In the genomic region with DNA sequence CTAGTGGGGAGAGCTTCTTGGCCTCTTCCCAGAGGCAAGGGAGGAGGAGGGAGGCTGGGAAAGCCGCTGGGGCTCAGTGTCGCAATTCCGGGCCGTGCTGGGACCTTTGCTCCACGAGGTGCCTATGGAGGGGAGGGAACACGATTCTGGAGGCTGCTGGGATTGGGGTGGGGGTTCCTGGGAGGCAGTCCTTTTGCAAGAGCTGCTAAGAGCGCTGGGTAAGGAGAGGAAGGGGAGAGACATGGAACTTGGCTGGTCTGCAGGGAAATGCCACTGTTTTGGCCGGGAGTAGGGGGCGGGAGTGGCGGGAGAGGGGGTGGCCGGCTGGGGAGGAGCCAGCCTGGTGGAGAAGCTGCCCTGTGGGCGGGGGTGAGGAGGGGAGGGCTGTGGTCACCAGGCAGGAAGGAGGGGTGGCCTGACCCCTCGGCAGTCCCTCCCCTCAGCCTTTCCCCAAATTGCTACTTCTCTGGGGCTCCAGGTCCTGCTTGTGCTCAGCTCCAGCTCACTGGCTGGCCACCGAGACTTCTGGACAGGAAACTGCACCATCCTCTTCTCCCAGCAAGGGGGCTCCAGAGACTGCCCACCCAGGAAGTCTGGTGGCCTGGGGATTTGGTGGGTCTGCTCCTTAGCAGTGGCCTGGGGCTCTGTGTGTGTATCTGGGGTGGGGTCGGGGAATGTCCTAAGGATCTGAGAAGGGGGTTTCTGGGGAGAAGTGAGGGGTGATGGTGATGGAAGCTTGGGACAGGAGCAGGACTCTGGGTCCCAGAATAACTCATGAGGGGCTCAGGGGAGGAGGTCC, we compare ENCODE assay signal across 8 cellular contexts. TPM values are rescaled to one million over a fixed set of nuclear protein-coding genes. Genes with fewer than 3 reads are reported as not detected.
DNase-seq lines count a peak whose midpoint lies in the region; TF ChIP-seq lines count a peak whose summit lies in the region.

TSS of gene NR1H3 (plus strand) at position 479 of the 799 bp plus-strand sequence. CDS start 1,221 bp downstream, outside the sequence.

- POLR2A ChIA-PET in HEK293 (lab: Yijun Ruan, JAX) = interaction anchor here (1.3 to 2.4 kb wide), 5 partner anchors 9 to 41 kb away, joined by 3 to 12 read pairs (median 5); partner anchors contain the start of gene ACP2

- H3K27ac Mint-ChIP-seq in T-helper 2 cell treated with Interferon-gamma antibody and Interleukin-4, amounts not matched to agents 5 μg/mL and 100 μg/mL, for 36 hours = no peak within 1 kb of the TSS

- H3K4me1 ChIP-seq in HEK293 (ENCODE audit: control insufficient read depth, insufficient read depth, low read length) = 0 out of 2 replicates have a peak, but pooled peaks cover 4% of the 10 kb centered on the region

- no peaks in the 10 kb centered on the region for H3K27me3 Mint-ChIP-seq in T-helper 2 cell treated with Interferon-gamma antibody and Interleukin-4, amounts not matched to agents 5 μg/mL and 100 μg/mL, for 36 hours (ENCODE audit: low read depth)

- no peaks in the 10 kb centered on the region for H3K9me3 ChIP-seq in HEK293 (ENCODE audit: control insufficient read depth, insufficient read depth, low read depth, low read length)

- no peak within 1 kb of the TSS for H3K4me3 Mint-ChIP-seq in T-helper 2 cell treated with Interferon-gamma antibody and Interleukin-4, amounts not matched to agents 5 μg/mL and 100 μg/mL, for 36 hours

- no peaks in the 10 kb centered on the region for H3K9me3 Mint-ChIP-seq in T-helper 2 cell treated with Interferon-gamma antibody and Interleukin-4, amounts not matched to agents 5 μg/mL and 100 μg/mL, for 36 hours

- CTCF ChIA-PET in HEK293 (lab: Yijun Ruan, JAX) = interaction anchor here (0.5 to 4.7 kb wide), 23 partner anchors 10 to 904 kb away, joined by 3 to 40 read pairs (median 4); partner anchors contain the start of gene ACP2

- peaks cover 0 to 9% of the 10 kb centered on the region in 2 experiments; a peak in 1 of 3 replicates for H3K36me3 ChIP-seq in HEK293 (ENCODE audit: control insufficient read depth in 2 of 2, insufficient read depth in 1 of 2, low read length in 2 of 2)

- DNase-seq in Ammon's horn (ENCODE audit: low spot score) (peak; percentile 71), globus pallidus (ENCODE audit: low spot score) (peak; percentile 33), occipital lobe (lab: John Stamatoyannopoulos, UW) (peak; percentile 18), NCI-H1436 (lab: John Stamatoyannopoulos, UW) (no peak)
- DNase-seq in T-helper 2 cell treated with Interferon-gamma antibody and Interleukin-4, amounts not matched to agents 5 μg/mL and 100 μg/mL, for 36 hours (ENCODE audit: low spot score) = no peak
- no peak for DNase-seq in stimulated activated CD4-positive, alpha-beta T cell treated with anti-CD3 and anti-CD28 coated beads, Interleukin-4, amount 100 ng/mL, for 24 hours

- no peak for TF ChIP-seq CTCF in HEK293 (tag by site-specific recombination; IDR thresholded peaks at IDR 0.05)
- TF ChIP-seq CTCF in WI38 (IDR thresholded peaks at IDR 0.05; ENCODE audit: low read depth, low read length) = peak; percentile 67

- H3K36me3 Mint-ChIP-seq in T-helper 2 cell treated with Interferon-gamma antibody and Interleukin-4, amounts not matched to agents 5 μg/mL and 100 μg/mL, for 36 hours (ENCODE audit: low read depth) = no peaks in the 10 kb centered on the region

- no peak within 1 kb of the TSS for H3K4me3 ChIP-seq in HEK293 (ENCODE audit: low read depth, low read length)
- H3K4me3 ChIP-seq in WI38 (ENCODE audit: low read depth, low read length) = peak within 1 kb of the TSS; percentile 46

- peaks cover 11% of the 10 kb centered on the region for H3K4me1 Mint-ChIP-seq in T-helper 2 cell treated with Interferon-gamma antibody and Interleukin-4, amounts not matched to agents 5 μg/mL and 100 μg/mL, for 36 hours (ENCODE audit: low read depth)

- no peak within 1 kb of the TSS for H3K27ac ChIP-seq in HEK293 (ENCODE audit: extremely low read depth, low read depth, low read length)

TF ChIP-seq in HEK293, 187 proteins besides CTCF, POLR2A, EP300 and RAD21 (continues in another document):
- TF ChIP-seq ZNF654 (tag by site-specific recombination; IDR thresholded peaks at IDR 0.05; ENCODE audit: low read depth) (peak; percentile 19; the same call in 1 of the 2 replicates), ZNF26 (tag by site-specific recombination; IDR thresholded peaks at IDR 0.05) (no peak), ZNF211 (tag by site-specific recombination; IDR thresholded peaks at IDR 0.05; ENCODE audit: low read depth) (no peak), ZNF341 (tag by site-specific recombination; IDR thresholded peaks at IDR 0.05; ENCODE audit: low read depth) (peak; percentile 83), SP3 (tag by site-specific recombination; IDR thresholded peaks at IDR 0.05) (peak; percentile 71), ZNF335 (tag by site-specific recombination; conservative IDR thresholded peaks at IDR 0.05) (peak; percentile 26; the same call in 1 of the 2 replicates), YY2 (tag by site-specific recombination; IDR thresholded peaks at IDR 0.05) (no peak), ZIC2 (tag by site-specific recombination; IDR thresholded peaks at IDR 0.05) (peak; percentile 2), ZNF837 (tag by site-specific recombination; IDR thresholded peaks at IDR 0.05) (no peak), ZBTB21 (tag by site-specific recombination; IDR thresholded peaks at IDR 0.05) (no peak), ZNF248 (tag by site-specific recombination; IDR thresholded peaks at IDR 0.05) (no peak), ZNF473 (tag by site-specific recombination; IDR thresholded peaks at IDR 0.05) (no peak), GLIS2 (tag by site-specific recombination; IDR thresholded peaks at IDR 0.05) (0 out of 2 replicates have a peak, but pooled peaks have one; percentile 18), ZNF830 (tag by site-specific recombination; IDR thresholded peaks at IDR 0.05; ENCODE audit: low read depth) (no peak), FEZF1 (tag by site-specific recombination; IDR thresholded peaks at IDR 0.05) (no peak), ZNF843 (tag by site-specific recombination; IDR thresholded peaks at IDR 0.05) (no peak), ZNF175 (tag by site-specific recombination; IDR thresholded peaks at IDR 0.05) (no peak), PATZ1 (tag by site-specific recombination; IDR thresholded peaks at IDR 0.05) (peak; percentile 44), HOXD13 (CRISPR knock-in tag; IDR thresholded peaks at IDR 0.05; ENCODE audit: borderline replicate concordance) (no peak), GLIS1 (tag by site-specific recombination; IDR thresholded peaks at IDR 0.05) (no peak), WT1 (tag by site-specific recombination; IDR thresholded peaks at IDR 0.05) (peak; percentile 51; the same call in 1 of the 2 replicates)
- TF ChIP-seq, protein P1, sequence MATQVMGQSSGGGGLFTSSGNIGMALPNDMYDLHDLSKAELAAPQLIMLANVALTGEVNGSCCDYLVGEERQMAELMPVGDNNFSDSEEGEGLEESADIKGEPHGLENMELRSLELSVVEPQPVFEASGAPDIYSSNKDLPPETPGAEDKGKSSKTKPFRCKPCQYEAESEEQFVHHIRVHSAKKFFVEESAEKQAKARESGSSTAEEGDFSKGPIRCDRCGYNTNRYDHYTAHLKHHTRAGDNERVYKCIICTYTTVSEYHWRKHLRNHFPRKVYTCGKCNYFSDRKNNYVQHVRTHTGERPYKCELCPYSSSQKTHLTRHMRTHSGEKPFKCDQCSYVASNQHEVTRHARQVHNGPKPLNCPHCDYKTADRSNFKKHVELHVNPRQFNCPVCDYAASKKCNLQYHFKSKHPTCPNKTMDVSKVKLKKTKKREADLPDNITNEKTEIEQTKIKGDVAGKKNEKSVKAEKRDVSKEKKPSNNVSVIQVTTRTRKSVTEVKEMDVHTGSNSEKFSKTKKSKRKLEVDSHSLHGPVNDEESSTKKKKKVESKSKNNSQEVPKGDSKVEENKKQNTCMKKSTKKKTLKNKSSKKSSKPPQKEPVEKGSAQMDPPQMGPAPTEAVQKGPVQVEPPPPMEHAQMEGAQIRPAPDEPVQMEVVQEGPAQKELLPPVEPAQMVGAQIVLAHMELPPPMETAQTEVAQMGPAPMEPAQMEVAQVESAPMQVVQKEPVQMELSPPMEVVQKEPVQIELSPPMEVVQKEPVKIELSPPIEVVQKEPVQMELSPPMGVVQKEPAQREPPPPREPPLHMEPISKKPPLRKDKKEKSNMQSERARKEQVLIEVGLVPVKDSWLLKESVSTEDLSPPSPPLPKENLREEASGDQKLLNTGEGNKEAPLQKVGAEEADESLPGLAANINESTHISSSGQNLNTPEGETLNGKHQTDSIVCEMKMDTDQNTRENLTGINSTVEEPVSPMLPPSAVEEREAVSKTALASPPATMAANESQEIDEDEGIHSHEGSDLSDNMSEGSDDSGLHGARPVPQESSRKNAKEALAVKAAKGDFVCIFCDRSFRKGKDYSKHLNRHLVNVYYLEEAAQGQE (tag by site-specific recombination; IDR thresholded peaks at IDR 0.05) = no peak

RNA-seq across cellular contexts. Expression of gene NR1H3, which starts in this region (rescaled TPM):
- 8.1 TPM for total RNA-seq in occipital lobe

Comparison
In these comparisons a context has a peak if more than half of its experiments do, and no peak if none do; other contexts are left out.
1. DNase-seq: peak in Ammon's horn (single experiment), globus pallidus (single experiment) and occipital lobe (single experiment); none in NCI-H1436 (single experiment), T-helper 2 cell treated with Interferon-gamma antibody and Interleukin-4, amounts not matched to agents 5 μg/mL and 100 μg/mL, for 36 hours (single experiment) and stimulated activated CD4-positive, alpha-beta T cell treated with anti-CD3 and anti-CD28 coated beads, Interleukin-4, amount 100 ng/mL, for 24 hours (single experiment).